ENCODE assay signal across 1 cellular context in the genomic region with DNA sequence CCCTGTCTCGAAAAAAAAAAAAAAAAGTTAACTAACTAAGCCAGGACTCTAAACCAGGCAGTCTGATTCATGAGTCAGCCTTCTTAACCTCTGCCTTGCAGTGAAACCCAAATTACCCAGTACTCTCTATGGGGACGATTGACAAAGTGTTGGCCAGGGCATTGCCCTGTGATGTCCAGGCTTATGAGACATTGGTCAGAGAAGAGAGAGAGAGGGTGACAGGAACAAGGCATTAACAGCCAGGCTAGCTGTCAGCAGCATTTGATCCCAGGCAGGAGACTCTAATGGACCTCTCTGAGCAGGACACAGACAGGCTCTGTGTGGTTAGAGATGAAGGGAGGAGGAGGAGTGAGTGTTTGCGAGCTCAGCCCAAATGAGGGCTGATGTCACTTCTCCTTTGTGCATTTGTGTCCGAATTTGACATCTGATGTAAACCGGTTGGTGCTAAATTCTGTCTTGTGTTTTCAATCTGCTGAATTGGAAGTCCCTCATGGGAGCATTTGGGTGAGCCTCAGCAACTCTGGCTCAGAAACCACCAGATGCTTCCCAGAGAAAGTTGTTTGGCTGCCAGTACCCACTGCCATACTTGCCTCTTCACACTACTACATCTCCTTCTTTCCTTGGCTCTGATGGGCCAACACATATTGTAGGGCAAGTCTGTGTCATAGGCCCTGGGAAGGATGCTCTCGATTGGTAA.
A peak's percentile ranks its signal among the peaks of the same experiment; 100 is the strongest.
TF ChIP-seq lines count a peak whose summit lies in the region.

No MANE protein-coding gene starts in this region.

TF ChIP-seq in K562, 482 proteins besides CTCF, POLR2A, EP300 and RAD21 (continued from another document and continues in another):
- TF ChIP-seq, protein P1, sequence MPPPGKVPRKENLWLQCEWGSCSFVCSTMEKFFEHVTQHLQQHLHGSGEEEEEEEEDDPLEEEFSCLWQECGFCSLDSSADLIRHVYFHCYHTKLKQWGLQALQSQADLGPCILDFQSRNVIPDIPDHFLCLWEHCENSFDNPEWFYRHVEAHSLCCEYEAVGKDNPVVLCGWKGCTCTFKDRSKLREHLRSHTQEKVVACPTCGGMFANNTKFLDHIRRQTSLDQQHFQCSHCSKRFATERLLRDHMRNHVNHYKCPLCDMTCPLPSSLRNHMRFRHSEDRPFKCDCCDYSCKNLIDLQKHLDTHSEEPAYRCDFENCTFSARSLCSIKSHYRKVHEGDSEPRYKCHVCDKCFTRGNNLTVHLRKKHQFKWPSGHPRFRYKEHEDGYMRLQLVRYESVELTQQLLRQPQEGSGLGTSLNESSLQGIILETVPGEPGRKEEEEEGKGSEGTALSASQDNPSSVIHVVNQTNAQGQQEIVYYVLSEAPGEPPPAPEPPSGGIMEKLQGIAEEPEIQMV (tag; conservative IDR thresholded peaks at IDR 0.05; ENCODE audit: low read depth), result no peak
- no peak for TF ChIP-seq KLF1 (tag; IDR thresholded peaks at IDR 0.05)
- TF ChIP-seq POU5F1 (IDR thresholded peaks at IDR 0.05; ENCODE audit: borderline replicate concordance, low read depth, low read length, partially characterized antibody), result no peak
- TF ChIP-seq ESRRB (CRISPR knock-in tag; IDR thresholded peaks at IDR 0.05; ENCODE audit: borderline replicate concordance), result no peak
- no peak for TF ChIP-seq HDAC1 (IDR thresholded peaks at IDR 0.05)
- no peak for TF ChIP-seq PCBP2 (IDR thresholded peaks at IDR 0.05; ENCODE audit: low read depth, low read length, poor library complexity, severe bottlenecking)
- TF ChIP-seq KDM1A (IDR thresholded peaks at IDR 0.05), result no peak
- no peak for TF ChIP-seq ZNF57 (CRISPR knock-in tag; IDR thresholded peaks at IDR 0.05)
- peak; percentile 28; the same call in 1 of the 2 replicates for TF ChIP-seq ATF7 (IDR thresholded peaks at IDR 0.05)
- TF ChIP-seq HNRNPLL (IDR thresholded peaks at IDR 0.05; ENCODE audit: low read depth, low read length, poor library complexity, severe bottlenecking), result no peak
- TF ChIP-seq HNRNPL (IDR thresholded peaks at IDR 0.05; ENCODE audit: low read depth, low read length), result no peak
- TF ChIP-seq, protein P2, sequence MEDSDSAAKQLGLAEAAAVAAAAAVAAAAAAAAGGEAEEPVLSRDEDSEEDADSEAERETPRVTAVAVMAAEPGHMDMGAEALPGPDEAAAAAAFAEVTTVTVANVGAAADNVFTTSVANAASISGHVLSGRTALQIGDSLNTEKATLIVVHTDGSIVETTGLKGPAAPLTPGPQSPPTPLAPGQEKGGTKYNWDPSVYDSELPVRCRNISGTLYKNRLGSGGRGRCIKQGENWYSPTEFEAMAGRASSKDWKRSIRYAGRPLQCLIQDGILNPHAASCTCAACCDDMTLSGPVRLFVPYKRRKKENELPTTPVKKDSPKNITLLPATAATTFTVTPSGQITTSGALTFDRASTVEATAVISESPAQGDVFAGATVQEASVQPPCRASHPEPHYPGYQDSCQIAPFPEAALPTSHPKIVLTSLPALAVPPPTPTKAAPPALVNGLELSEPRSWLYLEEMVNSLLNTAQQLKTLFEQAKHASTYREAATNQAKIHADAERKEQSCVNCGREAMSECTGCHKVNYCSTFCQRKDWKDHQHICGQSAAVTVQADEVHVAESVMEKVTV (CRISPR knock-in tag; IDR thresholded peaks at IDR 0.05), result no peak
- no peak for TF ChIP-seq E2F3 (CRISPR knock-in tag; IDR thresholded peaks at IDR 0.05)
- TF ChIP-seq SMARCA4 (IDR thresholded peaks at IDR 0.05), result 0 out of 2 replicates have a peak, but pooled peaks have one; percentile 12
- no peak for TF ChIP-seq GABPA (tag; conservative IDR thresholded peaks at IDR 0.05; ENCODE audit: low read depth)
- TF ChIP-seq NFIC (IDR thresholded peaks at IDR 0.05), result no peak
- TF ChIP-seq PHTF2 (CRISPR knock-in tag; IDR thresholded peaks at IDR 0.05), result no peak
- no peak for TF ChIP-seq ZMIZ1 (IDR thresholded peaks at IDR 0.05; ENCODE audit: low read depth in 2 of 2, low read length in 2 of 2)
- TF ChIP-seq CBX2 (IDR thresholded peaks at IDR 0.05; ENCODE audit: insufficient read depth, low read length, poor library complexity, severe bottlenecking), result no peak
- no peak for TF ChIP-seq FOXA1 (IDR thresholded peaks at IDR 0.05; ENCODE audit: borderline replicate concordance)
- TF ChIP-seq NFE2 (IDR thresholded peaks at IDR 0.05; ENCODE audit: low read depth), result peak; percentile 35; the same call in 1 of the 2 replicates
- TF ChIP-seq PRPF4 (IDR thresholded peaks at IDR 0.05; ENCODE audit: insufficient read depth, low read depth, low read length, poor library complexity, severe bottlenecking), result no peak
- TF ChIP-seq JUND (IDR thresholded peaks at IDR 0.05; ENCODE audit: borderline replicate concordance, low read depth, low read length), result 0 out of 2 replicates have a peak, but pooled peaks have one; percentile 8
- TF ChIP-seq JUND (tag; IDR thresholded peaks at IDR 0.05; ENCODE audit: borderline replicate concordance, low read depth, low read length), result 0 out of 3 replicates have a peak, but pooled peaks have one; percentile 31
- TF ChIP-seq KLF10 (CRISPR knock-in tag; IDR thresholded peaks at IDR 0.05), result no peak
- no peak for TF ChIP-seq PTRF (tag; IDR thresholded peaks at IDR 0.05)
- no peak for TF ChIP-seq HNRNPK (IDR thresholded peaks at IDR 0.05; ENCODE audit: low read depth, low read length, poor library complexity, severe bottlenecking)
- TF ChIP-seq CBX3 (IDR thresholded peaks at IDR 0.05; ENCODE audit: borderline replicate concordance in 1 of 2, low read length in 2 of 2), result no peak
- no peak for TF ChIP-seq RFX7 (CRISPR knock-in tag; IDR thresholded peaks at IDR 0.05)
- TF ChIP-seq ELK3 (CRISPR knock-in tag; IDR thresholded peaks at IDR 0.05), result no peak
- no peak for TF ChIP-seq SMARCB1 (IDR thresholded peaks at IDR 0.05; ENCODE audit: insufficient read length, low read depth)
- TF ChIP-seq, protein P3, sequence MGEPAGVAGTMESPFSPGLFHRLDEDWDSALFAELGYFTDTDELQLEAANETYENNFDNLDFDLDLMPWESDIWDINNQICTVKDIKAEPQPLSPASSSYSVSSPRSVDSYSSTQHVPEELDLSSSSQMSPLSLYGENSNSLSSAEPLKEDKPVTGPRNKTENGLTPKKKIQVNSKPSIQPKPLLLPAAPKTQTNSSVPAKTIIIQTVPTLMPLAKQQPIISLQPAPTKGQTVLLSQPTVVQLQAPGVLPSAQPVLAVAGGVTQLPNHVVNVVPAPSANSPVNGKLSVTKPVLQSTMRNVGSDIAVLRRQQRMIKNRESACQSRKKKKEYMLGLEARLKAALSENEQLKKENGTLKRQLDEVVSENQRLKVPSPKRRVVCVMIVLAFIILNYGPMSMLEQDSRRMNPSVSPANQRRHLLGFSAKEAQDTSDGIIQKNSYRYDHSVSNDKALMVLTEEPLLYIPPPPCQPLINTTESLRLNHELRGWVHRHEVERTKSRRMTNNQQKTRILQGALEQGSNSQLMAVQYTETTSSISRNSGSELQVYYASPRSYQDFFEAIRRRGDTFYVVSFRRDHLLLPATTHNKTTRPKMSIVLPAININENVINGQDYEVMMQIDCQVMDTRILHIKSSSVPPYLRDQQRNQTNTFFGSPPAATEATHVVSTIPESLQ (CRISPR knock-in tag; IDR thresholded peaks at IDR 0.05), result no peak
- no peak for TF ChIP-seq PML (IDR thresholded peaks at IDR 0.05; ENCODE audit: low read length)
- no peak for TF ChIP-seq HMGN3 (IDR thresholded peaks at IDR 0.05; ENCODE audit: borderline replicate concordance, extremely low read depth, insufficient read length, low read depth, low read length)
- no peak for TF ChIP-seq RNF219 (CRISPR knock-in tag; IDR thresholded peaks at IDR 0.05)
- TF ChIP-seq HDGF (IDR thresholded peaks at IDR 0.05), result no peak
- no peak for TF ChIP-seq EGR1 (conservative IDR thresholded peaks at IDR 0.05)
- no peak for TF ChIP-seq ZNF561 (CRISPR knock-in tag; conservative IDR thresholded peaks at IDR 0.05)
- TF ChIP-seq, protein P4, sequence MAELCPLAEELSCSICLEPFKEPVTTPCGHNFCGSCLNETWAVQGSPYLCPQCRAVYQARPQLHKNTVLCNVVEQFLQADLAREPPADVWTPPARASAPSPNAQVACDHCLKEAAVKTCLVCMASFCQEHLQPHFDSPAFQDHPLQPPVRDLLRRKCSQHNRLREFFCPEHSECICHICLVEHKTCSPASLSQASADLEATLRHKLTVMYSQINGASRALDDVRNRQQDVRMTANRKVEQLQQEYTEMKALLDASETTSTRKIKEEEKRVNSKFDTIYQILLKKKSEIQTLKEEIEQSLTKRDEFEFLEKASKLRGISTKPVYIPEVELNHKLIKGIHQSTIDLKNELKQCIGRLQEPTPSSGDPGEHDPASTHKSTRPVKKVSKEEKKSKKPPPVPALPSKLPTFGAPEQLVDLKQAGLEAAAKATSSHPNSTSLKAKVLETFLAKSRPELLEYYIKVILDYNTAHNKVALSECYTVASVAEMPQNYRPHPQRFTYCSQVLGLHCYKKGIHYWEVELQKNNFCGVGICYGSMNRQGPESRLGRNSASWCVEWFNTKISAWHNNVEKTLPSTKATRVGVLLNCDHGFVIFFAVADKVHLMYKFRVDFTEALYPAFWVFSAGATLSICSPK (IDR thresholded peaks at IDR 0.05; ENCODE audit: borderline replicate concordance), result no peak
- TF ChIP-seq ZNF764 (CRISPR knock-in tag; IDR thresholded peaks at IDR 0.05; ENCODE audit: low read depth), result no peak
- TF ChIP-seq, protein P5, sequence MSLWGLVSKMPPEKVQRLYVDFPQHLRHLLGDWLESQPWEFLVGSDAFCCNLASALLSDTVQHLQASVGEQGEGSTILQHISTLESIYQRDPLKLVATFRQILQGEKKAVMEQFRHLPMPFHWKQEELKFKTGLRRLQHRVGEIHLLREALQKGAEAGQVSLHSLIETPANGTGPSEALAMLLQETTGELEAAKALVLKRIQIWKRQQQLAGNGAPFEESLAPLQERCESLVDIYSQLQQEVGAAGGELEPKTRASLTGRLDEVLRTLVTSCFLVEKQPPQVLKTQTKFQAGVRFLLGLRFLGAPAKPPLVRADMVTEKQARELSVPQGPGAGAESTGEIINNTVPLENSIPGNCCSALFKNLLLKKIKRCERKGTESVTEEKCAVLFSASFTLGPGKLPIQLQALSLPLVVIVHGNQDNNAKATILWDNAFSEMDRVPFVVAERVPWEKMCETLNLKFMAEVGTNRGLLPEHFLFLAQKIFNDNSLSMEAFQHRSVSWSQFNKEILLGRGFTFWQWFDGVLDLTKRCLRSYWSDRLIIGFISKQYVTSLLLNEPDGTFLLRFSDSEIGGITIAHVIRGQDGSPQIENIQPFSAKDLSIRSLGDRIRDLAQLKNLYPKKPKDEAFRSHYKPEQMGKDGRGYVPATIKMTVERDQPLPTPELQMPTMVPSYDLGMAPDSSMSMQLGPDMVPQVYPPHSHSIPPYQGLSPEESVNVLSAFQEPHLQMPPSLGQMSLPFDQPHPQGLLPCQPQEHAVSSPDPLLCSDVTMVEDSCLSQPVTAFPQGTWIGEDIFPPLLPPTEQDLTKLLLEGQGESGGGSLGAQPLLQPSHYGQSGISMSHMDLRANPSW (CRISPR knock-in tag; IDR thresholded peaks at IDR 0.05), result no peak
